In genomic region chr7:26329520-26330269, GRCh38 we compare ENCODE assay signal across 1 cellular context.
TF ChIP-seq lines count a peak whose summit lies in the region.

No MANE protein-coding gene starts in this region.

TF ChIP-seq in GM23338, 12 proteins besides CTCF, POLR2A, EP300 and RAD21 (continued from another document):
- no peak for TF ChIP-seq ZNF462 (CRISPR knock-in tag; IDR thresholded peaks at IDR 0.05)
